Comparison of ENCODE assay signal across 8 cellular contexts in genomic region chr7:103074519-103075336, GRCh38. TPM values are rescaled to one million over a fixed set of nuclear protein-coding genes. Genes with fewer than 3 reads are reported as not detected.
DNase-seq lines count a peak whose midpoint lies in the region; ATAC-seq and TF ChIP-seq lines count a peak whose summit lies in the region.

ARMC10 (plus strand) TSS chr7:103075140; CDS start chr7:103075273, 133 bp downstream.
FBXL13 (minus strand) TSS chr7:103074796.

- DNase-seq in GM06990 (ENCODE audit: extremely low read depth, insufficient read length) (peak; percentile 93), HFFc6 (peak; percentile 84), MV-4-11 (lab: John Stamatoyannopoulos, UW) (peak; percentile 88), SJSA1 (ENCODE audit: low read depth in 1 of 2, low spot score in 2 of 2) (peak; percentile 84 to 96), globus pallidus (ENCODE audit: low spot score) (peak; percentile 91), omental fat pad (ENCODE audit: low spot score) (peak; percentile 72), testis (peak; percentile 94)
- peak; percentile 93 for DNase-seq in activated naive CD4-positive, alpha-beta T cell treated with anti-CD3 and anti-CD28 coated beads, Interleukin-2, amount 10 ng/mL, durations not matched to agents 7 days and 5 days

- no peak for TF ChIP-seq POLR2A in testis (IDR thresholded peaks at IDR 0.05)

- 0% methylated on average over 15 to 48 of the region's 83 CpGs for WGBS in testis, 2 donors

- no peaks in the 10 kb centered on the region for H3K9me3 ChIP-seq in SJSA1 (replicated peaks)
- H3K9me3 ChIP-seq in testis = no peaks in the 10 kb centered on the region

- peaks cover under 1% of the 10 kb centered on the region; the same call in 1 of the 2 replicates for H3K36me3 Mint-ChIP-seq in HFFc6 (ENCODE audit: low read depth)
- peaks cover 9% of the 10 kb centered on the region for H3K36me3 Mint-ChIP-seq in activated naive CD4-positive, alpha-beta T cell treated with anti-CD3 and anti-CD28 coated beads, Interleukin-2, amount 10 ng/mL, durations not matched to agents 7 days and 5 days

- H3K27me3 ChIP-seq in GM06990 (replicated peaks; ENCODE audit: control insufficient read depth, insufficient read depth, low read length) (no peaks in the 10 kb centered on the region), SJSA1 (replicated peaks) (no peaks in the 10 kb centered on the region), testis (no peaks in the 10 kb centered on the region)

- H3K36me3 ChIP-seq in GM06990 (ENCODE audit: control insufficient read depth, insufficient read depth, low read length) = no peaks in the 10 kb centered on the region
- no peaks in the 10 kb centered on the region for H3K36me3 ChIP-seq in SJSA1
- no peaks in the 10 kb centered on the region for H3K36me3 ChIP-seq in testis (ENCODE audit: low read depth, missing control alignments)

- peak within 1 kb of the TSS; percentile 89 for H3K27ac Mint-ChIP-seq in HFFc6
- H3K27ac Mint-ChIP-seq in activated naive CD4-positive, alpha-beta T cell treated with anti-CD3 and anti-CD28 coated beads, Interleukin-2, amount 10 ng/mL, durations not matched to agents 7 days and 5 days = peak within 1 kb of the TSS; percentile 94

- H3K4me1 Mint-ChIP-seq in HFFc6 (ENCODE audit: low read depth) = peaks cover 29% of the 10 kb centered on the region
- peaks cover 28% of the 10 kb centered on the region for H3K4me1 Mint-ChIP-seq in activated naive CD4-positive, alpha-beta T cell treated with anti-CD3 and anti-CD28 coated beads, Interleukin-2, amount 10 ng/mL, durations not matched to agents 7 days and 5 days

- CTCF ChIA-PET in activated naive CD4-positive, alpha-beta T cell treated with anti-CD3 and anti-CD28 coated beads, Interleukin-2, amount 10 ng/mL, durations not matched to agents 7 days and 5 days (lab: Charles Lee) = interaction anchor here (1.0 to 2.6 kb wide), 3 partner anchors 8 to 34 kb away, joined by 3 to 12 read pairs (median 6); no protein-coding TSS in a partner anchor

- H3K4me1 ChIP-seq in SJSA1 (replicated peaks) = peaks cover 15% of the 10 kb centered on the region
- peaks cover 20% of the 10 kb centered on the region for H3K4me1 ChIP-seq in testis

- H3K9me3 Mint-ChIP-seq in HFFc6 = no peaks in the 10 kb centered on the region
- H3K9me3 Mint-ChIP-seq in activated naive CD4-positive, alpha-beta T cell treated with anti-CD3 and anti-CD28 coated beads, Interleukin-2, amount 10 ng/mL, durations not matched to agents 7 days and 5 days = no peaks in the 10 kb centered on the region

- H3K4me3 ChIP-seq in GM06990 (replicated peaks; ENCODE audit: low read depth, low read length) = peak within 1 kb of the TSS; percentile 90
- peak within 1 kb of the TSS; percentile 82 for H3K4me3 ChIP-seq in SJSA1
- H3K4me3 ChIP-seq in testis = peak within 1 kb of the TSS; percentile 73 to 87

- ATAC-seq in omental fat pad (ENCODE audit: low FRiP score) = peak; percentile 96

- no peaks in the 10 kb centered on the region; the same call in 1 of the 2 replicates for H3K27me3 Mint-ChIP-seq in HFFc6 (ENCODE audit: insufficient read depth)
- H3K27me3 Mint-ChIP-seq in activated naive CD4-positive, alpha-beta T cell treated with anti-CD3 and anti-CD28 coated beads, Interleukin-2, amount 10 ng/mL, durations not matched to agents 7 days and 5 days = no peaks in the 10 kb centered on the region

- H3K27ac ChIP-seq in SJSA1 (peak within 1 kb of the TSS; percentile 75), testis (peak within 1 kb of the TSS; percentile 89 to 96)

- H3K4me3 Mint-ChIP-seq in HFFc6 = peak within 1 kb of the TSS; percentile 99
- H3K4me3 Mint-ChIP-seq in activated naive CD4-positive, alpha-beta T cell treated with anti-CD3 and anti-CD28 coated beads, Interleukin-2, amount 10 ng/mL, durations not matched to agents 7 days and 5 days = peak within 1 kb of the TSS; percentile 96

- intact Hi-C loops in testis (cut with DNase I; ENCODE audit: low total_unique reads) = no loop called here

- no peak for TF ChIP-seq CTCF in GM06990 (IDR thresholded peaks at IDR 0.05; ENCODE audit: insufficient read depth, low read length, poor library complexity, severe bottlenecking)
- TF ChIP-seq CTCF in HFFc6 (IDR thresholded peaks at IDR 0.05) = peak; percentile 67
- peak in 1 of 3 donors; percentile 13 for TF ChIP-seq CTCF in omental fat pad (IDR thresholded peaks at IDR 0.05)
- peak in 2 of 3 experiments; percentile 28 to 32 for TF ChIP-seq CTCF in testis (IDR thresholded peaks at IDR 0.05)

RNA-seq across cellular contexts. Expression of gene ARMC10, which starts in this region (rescaled TPM):
- total RNA-seq in HFFc6 (2021; fragmentation: NEBNext Ultra II Directional; extraction: Animal tissue kit (Norgen Biotek cat#: 25700)) = 10 to 100 TPM; 27.3 to 40.9 (median 34.7) TPM
- 22.3 and 30.3 TPM in 2 replicates for total RNA-seq in SJSA1 (2014; rRNA removed; shearing (Covaris generic))
- total RNA-seq in omental fat pad (10 to 100 TPM; 28.7 to 44.0 (median 33.9) TPM), testis (10 to 100 TPM; 61.7 to 64.4 TPM)
- 31.2 TPM for polyA plus RNA-seq in testis (ENCODE audit: insufficient read depth, low read depth, low replicate concordance)

RNA-seq across cellular contexts. Expression of gene FBXL13, which starts in this region (rescaled TPM):
- under 1 TPM; 0.43 to 0.74 (median 0.56) TPM for total RNA-seq in HFFc6 (2021; fragmentation: NEBNext Ultra II Directional; extraction: Animal tissue kit (Norgen Biotek cat#: 25700))
- 0.16 and 0.18 TPM in 2 replicates for total RNA-seq in SJSA1 (2014; rRNA removed; shearing (Covaris generic))
- total RNA-seq in omental fat pad (1 to 10 TPM; 2.1 to 4.9 (median 3.4) TPM), testis (10 to 100 TPM; 21.1 to 38.8 TPM)
- polyA plus RNA-seq in testis (ENCODE audit: insufficient read depth, low read depth, low replicate concordance) = 28.6 TPM

Comparison
In these comparisons a context has a peak if more than half of its experiments do, and no peak if none do; other contexts are left out.
1. Peak in every context shown above with its lines: DNase-seq, ATAC-seq, H3K4me3 ChIP-seq and H3K27ac ChIP-seq.